Comparison of ENCODE assay signal across 12 cellular contexts in the genomic region with DNA sequence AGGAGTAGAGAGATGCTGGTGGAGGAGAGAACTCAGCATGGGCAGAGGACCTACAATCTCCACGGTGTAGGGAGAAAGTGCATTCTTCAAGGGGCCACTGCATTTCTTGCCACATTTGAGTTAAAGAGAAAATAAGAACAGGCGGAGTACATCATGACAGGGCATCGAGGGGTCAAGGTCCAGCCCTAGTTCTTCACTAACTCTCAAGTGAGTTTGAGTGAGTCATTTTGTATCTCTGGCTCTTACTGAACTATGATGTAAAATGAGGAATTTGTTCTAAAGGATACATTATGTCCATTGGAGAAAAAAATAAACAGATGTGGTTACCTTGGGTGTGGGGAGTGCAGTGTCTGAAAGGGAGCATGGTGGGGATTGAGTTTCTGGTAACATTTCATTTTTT.
"Had no signal": no experiment of that assay in that cellular context is flagged by ENCODE, and none has a peak within 500 bp of the region (broad histone marks: within the 10 kb centered on the region; RNA-seq: fewer than 3 reads in every experiment).

No MANE protein-coding gene starts in this region.

- H3K27me3 ChIP-seq: dorsolateral prefrontal cortex, foreskin keratinocyte had no signal

- H3K9me3 ChIP-seq: heart right ventricle had no signal

- DNase-seq: activated CD4-positive, alpha-beta T cell treated with anti-CD3 and anti-CD28 coated beads, Interleukin-2, amount 10 ng/mL, durations not matched to agents 24 days and 14 days; activated naive CD4-positive, alpha-beta T cell treated with anti-CD3 and anti-CD28 coated beads, Interleukin-2, amount 10 ng/mL, durations not matched to agents 7 days and 5 days; amniotic stem cell; dorsolateral prefrontal cortex; foreskin keratinocyte; heart right ventricle; kidney glomerular epithelial cell; naive thymus-derived CD4-positive, alpha-beta T cell; stimulated activated CD4-positive, alpha-beta T cell treated with anti-CD3 and anti-CD28 coated beads, Interleukin-2, amount 100 ng/mL, for 24 hours; stimulated activated naive CD4-positive, alpha-beta T cell treated with Interleukin-2 at 50 U/mL for 16 hours; T-helper 17 cell had no signal

- H3K4me1 ChIP-seq: foreskin keratinocyte, heart right ventricle had no signal

- H3K27ac ChIP-seq: dorsolateral prefrontal cortex, foreskin keratinocyte, heart right ventricle had no signal

- H3K36me3 ChIP-seq: heart right ventricle had no signal

- H3K4me3 ChIP-seq: dorsolateral prefrontal cortex, heart right ventricle, lung had no signal
